11 cellular contexts compared by ENCODE assay signal in genomic region chr3:16373270-16373785, GRCh38.
DNase-seq lines count a peak whose midpoint lies in the region; ATAC-seq and TF ChIP-seq lines count a peak whose summit lies in the region.
"Had no signal": no experiment of that assay in that cellular context is flagged by ENCODE, and none has a peak within 500 bp of the region (broad histone marks: within the 10 kb centered on the region; RNA-seq: fewer than 3 reads in every experiment).

No MANE protein-coding gene starts in this region.

- no peak overlapping the region for H3K4me2 ChIP-seq in PC-9

- DNase-seq in AG04450 (ENCODE audit: low read depth, low spot score) (no peak), naive B cell (no peak), GM19238 (ENCODE audit: insufficient read length, low spot score) (no peak), PC-9 (no peak), midbrain (lab: John Stamatoyannopoulos, UW) (no peak)
- DNase-seq in activated T-helper 2 cell treated with anti-CD3 and anti-CD28 coated beads, Interferon-gamma antibody, Interleukin-2, Interleukin-4, amounts not matched to agents 10 μg/mL and 5 μg/mL and 100 μg/mL, durations not matched to agents 14 hours and 24 hours and 36 hours (ENCODE audit: low spot score) = no peak
- DNase-seq: effector memory CD4-positive, alpha-beta T cell; NCI-H1048; stimulated activated CD4-positive, alpha-beta T cell treated with anti-CD3 and anti-CD28 coated beads, Interleukin-2, amount 100 ng/mL, for 48 hours had no signal

- CTCF ChIA-PET in AG04450 (lab: Charles Lee) = no interaction called here
- CTCF ChIA-PET in PC-9 (lab: Charles Lee) = no interaction called here

- POLR2A ChIA-PET in AG04450 (lab: Yijun Ruan, JAX) (interaction anchor here (0.6 kb wide), 1 partner anchor 68 kb away, joined by 5 read pairs; no protein-coding TSS in a partner anchor), PC-9 (lab: Charles Lee; ENCODE audit: unreplicated experiment) (no interaction called here)

- peaks cover 5% of the 10 kb centered on the region; the same call in 1 of the 2 replicates for H3K4me1 ChIP-seq in PC-9 (replicated peaks; ENCODE audit: insufficient read depth)

- H3K36me3 ChIP-seq in PC-9 (ENCODE audit: low read depth) = no peaks in the 10 kb centered on the region

- H3K9me2 ChIP-seq in PC-9 (ENCODE audit: insufficient read depth) = no peaks in the 10 kb centered on the region

- H3F3A ChIP-seq in PC-9 (ENCODE audit: insufficient read depth, low read depth) = no peaks in the 10 kb centered on the region

- peak overlapping the region; percentile 82 for H3K27ac Mint-ChIP-seq in activated T-helper 2 cell treated with anti-CD3 and anti-CD28 coated beads, Interferon-gamma antibody, Interleukin-2, Interleukin-4, amounts not matched to agents 10 μg/mL and 5 μg/mL and 100 μg/mL, durations not matched to agents 14 hours and 24 hours and 36 hours
- peak overlapping the region; percentile 89 to 98 (median 96) for H3K27ac Mint-ChIP-seq in naive B cell

- H3K9me3 ChIP-seq in AG04450 (ENCODE audit: control insufficient read depth, insufficient read depth, low read length) = peaks cover 6% of the 10 kb centered on the region
- no peaks in the 10 kb centered on the region for H3K9me3 ChIP-seq in PC-9 (ENCODE audit: insufficient read depth, low read depth)

- H4K20me1 ChIP-seq in PC-9 (ENCODE audit: insufficient read depth) = no peaks in the 10 kb centered on the region

- H3K27ac ChIP-seq in AG04450 (ENCODE audit: low read depth, low read length) (peak overlapping the region; percentile 31), PC-9 (no peak overlapping the region)

- peaks cover 84% of the 10 kb centered on the region for H3K4me1 Mint-ChIP-seq in activated T-helper 2 cell treated with anti-CD3 and anti-CD28 coated beads, Interferon-gamma antibody, Interleukin-2, Interleukin-4, amounts not matched to agents 10 μg/mL and 5 μg/mL and 100 μg/mL, durations not matched to agents 14 hours and 24 hours and 36 hours (ENCODE audit: low read depth)
- H3K4me1 Mint-ChIP-seq in naive B cell = peaks cover 74 to 94% (median 86%) of the 10 kb centered on the region in 3 donors

- intact Hi-C loops in activated T-helper 2 cell treated with anti-CD3 and anti-CD28 coated beads, Interferon-gamma antibody, Interleukin-2, Interleukin-4, amounts not matched to agents 10 μg/mL and 5 μg/mL and 100 μg/mL, durations not matched to agents 14 hours and 24 hours and 36 hours (cut with micrococcal nuclease) = no loop called here
- intact Hi-C loops in PC-9 (cut with micrococcal nuclease; ENCODE audit: unreplicated experiment) = no loop called here

- H3K27me3 ChIP-seq in AG04450 (ENCODE audit: control insufficient read depth, insufficient read depth, low read length) (no peaks in the 10 kb centered on the region), PC-9 (ENCODE audit: insufficient read depth, low read depth) (no peaks in the 10 kb centered on the region; the same call in 1 of the 2 replicates)

- H3K36me3 Mint-ChIP-seq in activated T-helper 2 cell treated with anti-CD3 and anti-CD28 coated beads, Interferon-gamma antibody, Interleukin-2, Interleukin-4, amounts not matched to agents 10 μg/mL and 5 μg/mL and 100 μg/mL, durations not matched to agents 14 hours and 24 hours and 36 hours (ENCODE audit: low read depth) = peaks cover 89% of the 10 kb centered on the region
- peaks cover 12 to 14% of the 10 kb centered on the region in 2 donors for H3K36me3 Mint-ChIP-seq in naive B cell

- H3K4me3 ChIP-seq in AG04450 (ENCODE audit: low read depth, low read length) (no peak overlapping the region), GM12875 (ENCODE audit: low read depth, low read length) (no peak overlapping the region), PC-9 (no peak overlapping the region)

- H3K9me3 Mint-ChIP-seq in activated T-helper 2 cell treated with anti-CD3 and anti-CD28 coated beads, Interferon-gamma antibody, Interleukin-2, Interleukin-4, amounts not matched to agents 10 μg/mL and 5 μg/mL and 100 μg/mL, durations not matched to agents 14 hours and 24 hours and 36 hours = peaks cover 6% of the 10 kb centered on the region
- H3K9me3 Mint-ChIP-seq in naive B cell = peaks cover 0 to 5% (median 0%) of the 10 kb centered on the region in 7 donors

- H3K4me3 Mint-ChIP-seq in activated T-helper 2 cell treated with anti-CD3 and anti-CD28 coated beads, Interferon-gamma antibody, Interleukin-2, Interleukin-4, amounts not matched to agents 10 μg/mL and 5 μg/mL and 100 μg/mL, durations not matched to agents 14 hours and 24 hours and 36 hours (ENCODE audit: low read depth) = no peak overlapping the region
- H3K4me3 Mint-ChIP-seq in naive B cell = peak overlapping the region; percentile 20 to 79 (median 61)

- no peaks in the 10 kb centered on the region for H3K79me2 ChIP-seq in PC-9 (ENCODE audit: low read depth)

- BruUV-seq in PC-9 (replicated peaks; lab: Mats Ljungman, UMichigan) = no TSS peak

- ATAC-seq in naive B cell (ENCODE audit: low read depth in 2 of 2) (no peak), GM18498 (IDR thresholded peaks at IDR 0.05; ENCODE audit: unreplicated experiment) (no peak)

- TF ChIP-seq CTCF in AG04450 (IDR thresholded peaks at IDR 0.05; ENCODE audit: low read depth, low read length) (no peak), GM12875 (IDR thresholded peaks at IDR 0.05; ENCODE audit: borderline replicate concordance, insufficient read depth, low read depth, low read length) (peak; percentile 20; the same call in 1 of the 2 replicates), PC-9 (conservative IDR thresholded peaks at IDR 0.05) (no peak)

- H3K27me3 Mint-ChIP-seq in activated T-helper 2 cell treated with anti-CD3 and anti-CD28 coated beads, Interferon-gamma antibody, Interleukin-2, Interleukin-4, amounts not matched to agents 10 μg/mL and 5 μg/mL and 100 μg/mL, durations not matched to agents 14 hours and 24 hours and 36 hours (ENCODE audit: low read depth) = no peaks in the 10 kb centered on the region
- no peaks in the 10 kb centered on the region for H3K27me3 Mint-ChIP-seq in naive B cell

- H2AFZ ChIP-seq in PC-9 = no peak overlapping the region
